30 cellular contexts compared by ENCODE assay signal in the genomic region with DNA sequence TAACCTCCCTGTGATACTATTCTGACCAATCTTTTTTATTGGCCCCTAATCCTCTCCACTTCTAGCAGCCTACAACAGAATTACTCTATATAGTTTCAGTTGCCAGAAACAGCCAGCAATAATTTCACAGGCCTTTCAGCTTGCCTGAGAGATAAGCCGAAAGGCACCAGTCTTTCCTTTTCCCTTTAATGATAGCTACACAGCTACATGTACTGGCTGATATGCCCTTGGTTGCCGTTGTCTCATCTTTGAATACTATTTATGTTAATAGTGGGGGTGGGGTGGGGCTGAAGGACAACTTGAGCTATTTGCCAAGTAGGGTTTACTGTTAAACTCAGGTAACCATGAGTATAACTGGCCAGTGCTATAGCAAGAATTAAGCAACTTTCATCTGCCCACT. TPM values are rescaled to one million over a fixed set of nuclear protein-coding genes. Genes with fewer than 3 reads are reported as not detected.
"Had no signal": no experiment of that assay in that cellular context is flagged by ENCODE, and none has a peak within 500 bp of the region (broad histone marks: within the 10 kb centered on the region; RNA-seq: fewer than 3 reads in every experiment).

No MANE protein-coding gene starts in this region.

- ATAC-seq: activated CD4-positive, alpha-beta T cell treated with anti-CD3 and anti-CD28 coated beads for 36 hours; activated CD8-positive, alpha-beta memory T cell treated with anti-CD3 and anti-CD28 coated beads, Interleukin-2, amount 10 ng/mL, durations not matched to agents 7 days and 5 days; activated CD8-positive, alpha-beta T cell treated with anti-CD3 and anti-CD28 coated beads, Interleukin-2, amount 10 ng/mL, durations not matched to agents 7 days and 5 days; activated T-cell treated with anti-CD3 and anti-CD28 coated beads, Interleukin-2, amount 50 U/mL, for 72 hours; effector memory CD8-positive, alpha-beta T cell; left lung; naive thymus-derived CD4-positive, alpha-beta T cell; pancreas; T-helper 17 cell had no signal

- H3K4me1 ChIP-seq: left lung, pancreas, prostate gland, transverse colon had no signal

- H3K27ac ChIP-seq: left lung, pancreas, prostate gland, transverse colon had no signal

- DNase-seq: activated CD4-positive, alpha-beta T cell treated with anti-CD3 and anti-CD28 coated beads for 36 hours; activated CD4-positive, CD25-positive, alpha-beta regulatory T cell; activated CD8-positive, alpha-beta memory T cell treated with anti-CD3 and anti-CD28 coated beads, Interleukin-2, amount 10 ng/mL, durations not matched to agents 7 days and 5 days; activated CD8-positive, alpha-beta T cell treated with anti-CD3 and anti-CD28 coated beads, Interleukin-2, amount 10 ng/mL, durations not matched to agents 7 days and 5 days; activated effector memory CD4-positive, alpha-beta T cell treated with Interleukin-2 at 50 U/mL for 16 hours; activated naive CD4-positive, alpha-beta T cell treated with Interleukin-2 at 50 U/mL for 16 hours; activated T-cell treated with anti-CD3 and anti-CD28 coated beads for 4 hours; activated T-cell treated with anti-CD3 and anti-CD28 coated beads, Interleukin-2, amount 50 U/mL, for 72 hours; anterior cingulate cortex; caudate nucleus; cortex of kidney; effector memory CD8-positive, alpha-beta T cell; head of caudate nucleus; left lung; midbrain; naive thymus-derived CD4-positive, alpha-beta T cell; nucleus accumbens; pancreas; retina; stimulated activated CD4-positive, alpha-beta T cell treated with anti-CD3 and anti-CD28 coated beads, Interleukin-15, amount 100 ng/mL, for 24 hours; stimulated activated naive CD4-positive, alpha-beta T cell; T-helper 17 cell; T1000; transverse colon had no signal

- H3K27me3 ChIP-seq: left lung, pancreas, transverse colon had no signal

- H3K4me3 ChIP-seq: left lung, pancreas, prostate gland, transverse colon had no signal

- FAIRE-seq: pancreas had no signal

- H3K9me3 ChIP-seq: left lung, pancreas, prostate gland, transverse colon had no signal

RNA-seq across cellular contexts. Expression of a gene that starts 57.4 kb away (rescaled TPM):
- total RNA-seq: activated CD8-positive, alpha-beta memory T cell treated with anti-CD3 and anti-CD28 coated beads, Interleukin-2, amount 10 ng/mL, durations not matched to agents 7 days and 5 days; activated CD8-positive, alpha-beta T cell treated with anti-CD3 and anti-CD28 coated beads, Interleukin-2, amount 10 ng/mL, durations not matched to agents 7 days and 5 days; chondrocyte; fibroblast of lung; fibroblast of villous mesenchyme; kidney epithelial cell; prostate gland; T-helper 17 cell; transverse colon; urinary bladder had no signal
- polyA plus RNA-seq: fibroblast of lung; naive thymus-derived CD4-positive, alpha-beta T cell had no signal
